Comparison of ENCODE assay signal across 9 cellular contexts in genomic region chr19:4327877-4328242, GRCh38. TPM values are rescaled to one million over a fixed set of nuclear protein-coding genes. Genes with fewer than 3 reads are reported as not detected.
DNase-seq lines count a peak whose midpoint lies in the region; ATAC-seq and TF ChIP-seq lines count a peak whose summit lies in the region.
"Had no signal": no experiment of that assay in that cellular context is flagged by ENCODE, and none has a peak within 500 bp of the region (broad histone marks: within the 10 kb centered on the region; RNA-seq: fewer than 3 reads in every experiment).

No MANE protein-coding gene starts in this region.

- intact Hi-C loops in colonic mucosa (cut with DNase I): no loop called here

- no peaks in the 10 kb centered on the region for H3K9me3 Mint-ChIP-seq in osteocyte (ENCODE audit: unreplicated experiment)

- H3K4me1 ChIP-seq in colonic mucosa: no peaks in the 10 kb centered on the region

- TF ChIP-seq CTCF in HL-60 (IDR thresholded peaks at IDR 0.05; ENCODE audit: insufficient read depth, low read length): no peak
- no peak for TF ChIP-seq CTCF in osteocyte (IDR thresholded peaks at IDR 0.05)
- TF ChIP-seq CTCF in colonic mucosa (IDR thresholded peaks at IDR 0.05): no peak

- no peak overlapping the region for H3K27ac ChIP-seq in HL-60 (replicated peaks)
- H3K27ac ChIP-seq in colonic mucosa: no peak overlapping the region

- H3K9ac ChIP-seq in colonic mucosa (ENCODE audit: low read depth in 2 of 2, low read length in 2 of 2): no peak overlapping the region

- H3K4me3 ChIP-seq in HL-60 (replicated peaks; ENCODE audit: insufficient read depth, low read length) (peak overlapping the region; percentile 39), colonic mucosa (no peak overlapping the region)

- H3K27ac Mint-ChIP-seq in osteocyte (ENCODE audit: unreplicated experiment): peak overlapping the region; percentile 66

- peaks cover 20% of the 10 kb centered on the region for H3K4me1 Mint-ChIP-seq in osteocyte (ENCODE audit: unreplicated experiment)

- H3K36me3 ChIP-seq in colonic mucosa: no peaks in the 10 kb centered on the region

- DNase-seq in DMS53 treated with DMSO at 0.1 percent for 48 hours (lab: John Stamatoyannopoulos, UW; ENCODE audit: unreplicated experiment) (peak; percentile 74), HL-60 (ENCODE audit: low read depth in 1 of 2, low spot score in 1 of 2) (no peak), osteocyte (ENCODE audit: extremely low spot score, unreplicated experiment) (no peak), NCI-H1436 treated with DMSO at 0.1 percent for 48 hours (lab: John Stamatoyannopoulos, UW) (no peak), colonic mucosa (no peak)

- no peaks in the 10 kb centered on the region for H3K36me3 Mint-ChIP-seq in osteocyte (ENCODE audit: unreplicated experiment)

- peaks cover 8% of the 10 kb centered on the region for H3K27me3 Mint-ChIP-seq in osteocyte (ENCODE audit: unreplicated experiment)

- H3K27me3 ChIP-seq in HL-60 (ENCODE audit: insufficient read depth, poor library complexity, severe bottlenecking) (peaks cover 24% of the 10 kb centered on the region), colonic mucosa (no peaks in the 10 kb centered on the region)

- no peaks in the 10 kb centered on the region for H3K9me3 ChIP-seq in colonic mucosa

- H3K4me3 Mint-ChIP-seq in osteocyte (ENCODE audit: unreplicated experiment): peak overlapping the region; percentile 77

- ATAC-seq in esophagus mucosa (peak; percentile 10), HG03097 (IDR thresholded peaks at IDR 0.05; ENCODE audit: low FRiP score, unreplicated experiment) (no peak), GM18498 (IDR thresholded peaks at IDR 0.05; ENCODE audit: unreplicated experiment) (no peak)

RNA-seq across cellular contexts. Expression of gene STAP2, which starts 10.8 kb away (rescaled TPM):
- total RNA-seq in esophagus mucosa: 97.3 TPM
- total RNA-seq in osteocyte: 2.7 and 5.9 TPM in 2 replicates
- 100 to 1,000 TPM; 197 to 218 TPM for total RNA-seq in colonic mucosa

RNA-seq across cellular contexts. Expression of gene MPND, which starts 15.5 kb away (rescaled TPM):
- total RNA-seq in esophagus mucosa (22.0 TPM), osteocyte (14.2 and 20.0 TPM in 2 replicates), colonic mucosa (10 to 100 TPM; 38.0 to 63.2 TPM)

RNA-seq across cellular contexts. Expression of gene FSD1, which starts 23.5 kb away (rescaled TPM):
- 0.36 TPM for total RNA-seq in esophagus mucosa
- total RNA-seq in osteocyte: 13.3 and 15.6 TPM in 2 replicates
- 1 to 10 TPM in 1 of 2 donors, under 1 TPM in 1; 0.98 to 2.4 TPM for total RNA-seq in colonic mucosa

RNA-seq across cellular contexts. Expression of gene TMIGD2, which starts 25.7 kb away (rescaled TPM):
- total RNA-seq in esophagus mucosa: 0.20 TPM
- not detected in 2 replicates for total RNA-seq in osteocyte
- total RNA-seq in colonic mucosa: under 1 TPM in 1 of 2 donors, not detected in 1; 0.74 TPM
- total RNA-seq: bronchial epithelial cell had no signal

RNA-seq across cellular contexts. Expression of gene SHD, which starts 48.8 kb away (rescaled TPM):
- total RNA-seq in esophagus mucosa (not detected), osteocyte (0.21 TPM in 1 of 2 replicates, not detected in the other), colonic mucosa (10 to 100 TPM; 16.8 to 19.3 TPM)
- total RNA-seq: bronchial epithelial cell had no signal

Comparison
In these comparisons a context has a peak if more than half of its experiments do, and no peak if none do; other contexts are left out.
1. RNA of gene STAP2, which starts 10.8 kb away (total RNA-seq): 197 to 218 TPM in colonic mucosa and 97.3 TPM in esophagus mucosa (single experiment); 2.7 to 5.9 TPM in osteocyte; every median in the first group is over 10 times any median in the second.